In the genomic region with DNA sequence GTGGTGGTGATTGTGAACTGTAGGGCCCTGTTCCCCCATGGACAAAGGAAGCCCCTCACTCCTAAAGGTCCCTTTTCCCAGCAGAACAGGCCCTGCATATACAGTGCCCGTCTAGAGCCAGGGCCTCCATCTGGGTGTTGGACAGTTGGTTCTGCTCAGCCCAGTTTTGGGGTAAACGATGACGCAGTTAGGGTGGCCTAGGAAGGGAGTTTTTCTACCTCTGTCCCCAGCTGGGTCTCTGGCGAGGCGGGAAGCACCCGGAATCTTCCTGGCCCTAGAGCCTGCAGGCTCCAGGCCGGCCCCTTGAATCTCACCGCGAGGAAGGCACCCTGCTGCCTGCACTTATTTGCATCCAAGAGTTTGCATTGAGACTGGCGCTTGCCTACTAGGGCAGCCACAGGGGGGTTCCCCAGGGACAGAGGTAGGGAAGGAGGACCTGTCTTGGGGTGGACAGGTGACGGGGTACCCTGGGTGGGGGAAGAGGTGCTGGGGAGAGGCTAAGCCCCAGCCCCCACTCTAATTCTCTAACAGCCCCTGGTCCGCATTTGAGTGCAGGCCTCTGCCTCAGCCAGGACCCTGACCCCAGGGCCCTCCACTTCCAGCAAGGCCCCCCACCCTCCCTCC, we compare ENCODE assay signal across 8 cellular contexts. TPM values are rescaled to one million over a fixed set of nuclear protein-coding genes. Genes with fewer than 3 reads are reported as not detected.
A peak's percentile ranks its signal among the peaks of the same experiment; 100 is the strongest.
DNase-seq lines count a peak whose midpoint lies in the region; TF ChIP-seq lines count a peak whose summit lies in the region.

No MANE protein-coding gene starts in this region.

- no peaks in the 10 kb centered on the region for H3K27me3 ChIP-seq in smooth muscle cell (ENCODE audit: low read depth)

- no peaks in the 10 kb centered on the region for H3K36me3 ChIP-seq in smooth muscle cell (ENCODE audit: low read depth)

- no peaks in the 10 kb centered on the region for H3K9me3 ChIP-seq in smooth muscle cell (replicated peaks; ENCODE audit: low read depth)

- H4K20me1 ChIP-seq in smooth muscle cell (ENCODE audit: low read depth): no peaks in the 10 kb centered on the region

- H3K4me3 ChIP-seq in smooth muscle cell: peak overlapping the region; percentile 84

- H2AFZ ChIP-seq in smooth muscle cell (ENCODE audit: low read depth): peak overlapping the region; percentile 59

- H3K27ac ChIP-seq in smooth muscle cell (ENCODE audit: low read depth): peak overlapping the region; percentile 30

- peaks cover 7% of the 10 kb centered on the region for H3F3A ChIP-seq in smooth muscle cell (ENCODE audit: low read depth)

- peaks cover 34% of the 10 kb centered on the region for H3K79me2 ChIP-seq in smooth muscle cell (ENCODE audit: low read depth)

- H3K9ac ChIP-seq in smooth muscle cell (ENCODE audit: low read depth): no peak overlapping the region

- peak overlapping the region; percentile 90 for H3K4me2 ChIP-seq in smooth muscle cell

- DNase-seq in NCI-H82 (lab: John Stamatoyannopoulos, UW): peak; percentile 57
- no peak for DNase-seq in NCI-H82 treated with DMSO at 0.1 percent for 48 hours (lab: John Stamatoyannopoulos, UW; ENCODE audit: unreplicated experiment)
- peak; percentile 20 for DNase-seq in HCEC 1CT
- peak; percentile 13 for DNase-seq in NCI-H1436 (lab: John Stamatoyannopoulos, UW)
- DNase-seq in amygdala (lab: John Stamatoyannopoulos, UW): peak in 38 of 56 donors; percentile 4 to 64 (median 32)
- peak; percentile 73 for DNase-seq in iPS-NIHi11 (ENCODE audit: low spot score)
- DNase-seq in smooth muscle cell (lab: John Stamatoyannopoulos, UW; ENCODE audit: unreplicated experiment): no peak
- DNase-seq in SKM-1 (lab: John Stamatoyannopoulos, UW; ENCODE audit: unreplicated experiment): no peak

- H3K4me1 ChIP-seq in smooth muscle cell (ENCODE audit: low read depth): peaks cover 18% of the 10 kb centered on the region

- TF ChIP-seq CTCF in smooth muscle cell (IDR thresholded peaks at IDR 0.05; ENCODE audit: borderline replicate concordance, insufficient read depth, poor library complexity, severe bottlenecking): no peak

- 13% methylated on average over 12 of the region's 12 CpGs for WGBS in smooth muscle cell (ENCODE audit: low lambda C conversion rate)

RNA-seq across cellular contexts. Expression of a gene that starts 0.5 kb away (rescaled TPM):
- total RNA-seq in smooth muscle cell: 27.5 and 36.2 TPM in 2 replicates
- polyA plus RNA-seq in smooth muscle cell: 29.8 and 39.4 TPM in 2 replicates

Comparison
In these comparisons a context has a peak if more than half of its experiments do, and no peak if none do; other contexts are left out.
1. DNase-seq: peak in NCI-H82 (single experiment), HCEC 1CT (single experiment), NCI-H1436 (single experiment), amygdala (38 of 56) and iPS-NIHi11 (single experiment); none in NCI-H82 treated with DMSO at 0.1 percent for 48 hours (single experiment), smooth muscle cell (single experiment) and SKM-1 (single experiment).